8 cellular contexts compared by ENCODE assay signal in the genomic region with DNA sequence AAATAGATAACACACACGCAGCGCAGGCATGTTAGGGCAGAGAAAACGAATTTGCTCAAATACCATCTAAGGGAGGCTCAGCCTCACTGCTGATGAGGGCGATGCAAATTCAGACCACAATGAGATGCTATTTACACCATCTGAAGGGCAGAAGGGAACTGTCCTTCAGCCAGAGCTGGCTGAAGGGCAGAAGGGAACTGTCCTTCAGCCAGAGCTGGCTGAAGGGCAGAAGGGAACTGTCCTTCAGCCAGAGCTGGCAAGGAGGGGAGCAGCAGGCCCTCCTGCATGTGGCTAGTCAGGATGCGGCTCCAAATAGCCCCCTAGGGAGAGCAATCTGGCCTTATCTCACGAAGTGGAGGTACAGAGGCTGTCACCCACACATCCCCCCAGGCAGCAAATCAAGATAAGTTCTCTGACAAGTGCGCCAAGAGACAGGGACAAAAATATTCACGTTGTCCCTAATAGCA. TPM values are rescaled to one million over a fixed set of nuclear protein-coding genes. Genes with fewer than 3 reads are reported as not detected.
DNase-seq lines count a peak whose midpoint lies in the region; ATAC-seq and TF ChIP-seq lines count a peak whose summit lies in the region.

No MANE protein-coding gene starts in this region.

- intact Hi-C loops in CD4-positive, alpha-beta T cell (cut with DNase I, micrococcal nuclease) = loop anchor here in 1 of 2 experiments (10.0 kb wide), 2 partner anchors 364 to 466 kb away; a partner anchor contains a TSS

- POLR2A ChIA-PET in CD4-positive, alpha-beta T cell (lab: Charles Lee) = interaction anchor here (0.8 to 1.7 kb wide), 3 partner anchors 8 to 27 kb away, joined by 3 to 12 read pairs (median 10); a partner anchor contains a TSS

- H3K27ac ChIP-seq in CD4-positive, alpha-beta T cell (ENCODE audit: low read depth, low read length) = no peak overlapping the region
- H3K27ac ChIP-seq in muscle layer of colon (ENCODE audit: low read depth, low read length) = peak overlapping the region; percentile 62

- no peaks in the 10 kb centered on the region for H3K36me3 ChIP-seq in muscle layer of colon (ENCODE audit: insufficient read depth, low read length)

- DNase-seq in CD4-positive, alpha-beta T cell = no peak
- DNase-seq in HuH-7.5 (ENCODE audit: low spot score) (no peak), KG1 (lab: John Stamatoyannopoulos, UW) (no peak)
- DNase-seq in activated CD4-positive, alpha-beta T cell treated with anti-CD3 and anti-CD28 coated beads, Interleukin-2, amount 50 U/mL, for 1 hour = no peak

- no peaks in the 10 kb centered on the region for H3K27me3 ChIP-seq in CD4-positive, alpha-beta T cell (ENCODE audit: control insufficient read depth, insufficient read depth, low read length)
- H3K27me3 ChIP-seq in muscle layer of colon (ENCODE audit: control insufficient read depth in 1 of 2, insufficient read depth in 2 of 2, low read length in 2 of 2) = no peaks in the 10 kb centered on the region

- peak overlapping the region in 1 of 2 donors; percentile 41 for H3K4me3 ChIP-seq in muscle layer of colon (ENCODE audit: low read depth in 1 of 2, low read length in 2 of 2)

- H3K4me1 Mint-ChIP-seq in CD4-positive, alpha-beta T cell (ENCODE audit: low read depth) = peaks cover 26% of the 10 kb centered on the region
- H3K4me1 Mint-ChIP-seq in brain = peaks cover 25% of the 10 kb centered on the region

- H3K4me3 Mint-ChIP-seq in CD4-positive, alpha-beta T cell = peak overlapping the region; percentile 90
- H3K4me3 Mint-ChIP-seq in brain = peak overlapping the region; percentile 36 to 76 (median 71)

- no peaks in the 10 kb centered on the region for H3K9me3 ChIP-seq in CD4-positive, alpha-beta T cell (ENCODE audit: control insufficient read depth, low read length)
- no peaks in the 10 kb centered on the region for H3K9me3 ChIP-seq in muscle layer of colon (ENCODE audit: low read length)

- H3K9me3 Mint-ChIP-seq in CD4-positive, alpha-beta T cell = no peaks in the 10 kb centered on the region
- no peaks in the 10 kb centered on the region for H3K9me3 Mint-ChIP-seq in brain

- peak; percentile 9 for ATAC-seq in CD4-positive, alpha-beta T cell (ENCODE audit: poor library complexity)
- peak; percentile 79 for ATAC-seq in GM19452 (IDR thresholded peaks at IDR 0.05; ENCODE audit: unreplicated experiment)
- ATAC-seq in HG03520 (IDR thresholded peaks at IDR 0.05; ENCODE audit: unreplicated experiment) = peak; percentile 59

- CTCF ChIA-PET in CD4-positive, alpha-beta T cell (lab: Charles Lee) = interaction anchor here (0.6 to 2.0 kb wide), 2 partner anchors 8 to 27 kb away, joined by 3 to 9 read pairs; a partner anchor contains a TSS

- H3K36me3 Mint-ChIP-seq in CD4-positive, alpha-beta T cell (ENCODE audit: low read depth) = no peaks in the 10 kb centered on the region
- no peaks in the 10 kb centered on the region for H3K36me3 Mint-ChIP-seq in brain

- H3K27ac Mint-ChIP-seq in CD4-positive, alpha-beta T cell = peak overlapping the region; percentile 78
- H3K27ac Mint-ChIP-seq in brain = peak overlapping the region; percentile 17 to 94 (median 85)

- no peaks in the 10 kb centered on the region for H3K27me3 Mint-ChIP-seq in CD4-positive, alpha-beta T cell
- peaks cover 2% of the 10 kb centered on the region for H3K27me3 Mint-ChIP-seq in brain

- peaks cover 15% of the 10 kb centered on the region for H3K4me1 ChIP-seq in muscle layer of colon (ENCODE audit: insufficient read depth, low read length)

- peak overlapping the region; percentile 38 for H3K9ac ChIP-seq in muscle layer of colon (ENCODE audit: low read length)

- TF ChIP-seq CTCF in CD4-positive, alpha-beta T cell (IDR thresholded peaks at IDR 0.05) = no peak
- no peak for TF ChIP-seq CTCF in brain (conservative IDR thresholded peaks at IDR 0.05)

RNA-seq across cellular contexts. Expression of a gene that starts 7.5 kb away (rescaled TPM):
- 10 to 100 TPM; 36.6 to 39.2 TPM for total RNA-seq in CD4-positive, alpha-beta T cell
- 23.0 TPM for polyA plus RNA-seq in brain (ENCODE audit: insufficient read depth, low read depth, low replicate concordance)

RNA-seq across cellular contexts. Expression of a gene that starts 22.5 kb away (rescaled TPM):
- 1 to 10 TPM; 4.9 to 5.9 TPM for total RNA-seq in CD4-positive, alpha-beta T cell
- polyA plus RNA-seq in brain (ENCODE audit: insufficient read depth, low read depth, low replicate concordance) = 7.5 TPM

RNA-seq across cellular contexts. Expression of a gene that starts 25.4 kb away (rescaled TPM):
- total RNA-seq in CD4-positive, alpha-beta T cell = 10 to 100 TPM; 51.3 to 59.5 TPM
- polyA plus RNA-seq in brain (ENCODE audit: insufficient read depth, low read depth, low replicate concordance) = 196 TPM

RNA-seq across cellular contexts. Expression of a gene that starts 48.1 kb away (rescaled TPM):
- under 1 TPM; 0.56 to 0.85 TPM for total RNA-seq in CD4-positive, alpha-beta T cell
- 0.24 TPM for polyA plus RNA-seq in brain (ENCODE audit: insufficient read depth, low read depth, low replicate concordance)

RNA-seq across cellular contexts. Expression of a gene that starts 48.3 kb away (rescaled TPM):
- not detected for total RNA-seq in CD4-positive, alpha-beta T cell
- not detected for polyA plus RNA-seq in brain (ENCODE audit: insufficient read depth, low read depth, low replicate concordance)

Comparison
In these comparisons a context has a peak if more than half of its experiments do, and no peak if none do; other contexts are left out.
1. ATAC-seq: peak in every context shown above with its lines; median percentile 79 in GM19452; 59 in HG03520; 9 in CD4-positive, alpha-beta T cell.